In the genomic region with DNA sequence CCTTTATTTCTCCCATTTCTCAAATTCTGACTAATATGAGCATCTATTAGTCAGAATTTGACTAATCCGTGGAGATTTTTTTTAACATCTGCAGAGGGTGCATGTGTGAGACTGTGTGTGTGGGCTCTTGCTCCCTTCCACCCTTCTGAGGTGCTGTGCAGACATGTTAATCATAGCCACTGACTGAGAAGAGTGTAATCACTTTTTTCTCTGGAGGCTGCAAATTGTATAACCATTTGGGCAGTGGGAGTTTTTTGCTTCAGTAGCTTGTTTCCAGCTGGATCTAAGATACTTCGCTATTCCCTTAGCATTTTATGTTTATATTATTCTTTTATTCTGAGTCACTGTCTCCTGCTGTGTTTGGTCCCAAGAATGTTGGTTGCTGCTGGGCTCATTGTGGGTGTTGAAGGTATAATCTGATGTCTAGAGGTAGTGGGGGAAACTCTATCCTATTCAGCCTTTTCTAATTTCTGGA, we compare ENCODE assay signal across 1 cellular context.
A peak's percentile ranks its signal among the peaks of the same experiment; 100 is the strongest.
TF ChIP-seq lines count a peak whose summit lies in the region.

No MANE protein-coding gene starts in this region.

TF ChIP-seq in GM12878, 131 proteins besides CTCF, POLR2A, EP300 and RAD21 (continued from another document and continues in another):
- TF ChIP-seq BCL11A (IDR thresholded peaks at IDR 0.05; ENCODE audit: low read depth, low read length) (peak; percentile 73; the same call in 1 of the 2 replicates), SP1 (IDR thresholded peaks at IDR 0.05; ENCODE audit: low read depth, low read length) (no peak), MLLT1 (IDR thresholded peaks at IDR 0.05) (no peak), EED (IDR thresholded peaks at IDR 0.05; ENCODE audit: low read depth) (no peak), JUND (IDR thresholded peaks at IDR 0.05; ENCODE audit: low read depth, low read length) (no peak), CEBPB (IDR thresholded peaks at IDR 0.05; ENCODE audit: borderline replicate concordance in 1 of 2, low read depth in 2 of 2, low read length in 2 of 2) (no peak), NFXL1 (IDR thresholded peaks at IDR 0.05; ENCODE audit: borderline replicate concordance) (no peak), HDAC2 (IDR thresholded peaks at IDR 0.05) (no peak), SRF (IDR thresholded peaks at IDR 0.05; ENCODE audit: low read depth in 2 of 2, low read length in 2 of 2) (no peak), PML (IDR thresholded peaks at IDR 0.05; ENCODE audit: low read length) (no peak), EGR1 (IDR thresholded peaks at IDR 0.05; ENCODE audit: borderline replicate concordance in 1 of 2, low read depth in 2 of 2, low read length in 2 of 2) (no peak), CUX1 (IDR thresholded peaks at IDR 0.05; ENCODE audit: insufficient replicate concordance, low read depth, low read length) (no peak), TBL1XR1 (IDR thresholded peaks at IDR 0.05; ENCODE audit: low read depth, low read length) (no peak), PAX8 (IDR thresholded peaks at IDR 0.05) (no peak), TCF12 (IDR thresholded peaks at IDR 0.05; ENCODE audit: low read depth, low read length) (peak; percentile 64; the same call in 1 of the 2 replicates), STAT1 (conservative IDR thresholded peaks at IDR 0.05) (no peak), SMC3 (IDR thresholded peaks at IDR 0.05; ENCODE audit: borderline replicate concordance, low read length) (no peak), RBBP5 (conservative IDR thresholded peaks at IDR 0.05) (no peak), NFYA (IDR thresholded peaks at IDR 0.05; ENCODE audit: borderline replicate concordance, low read depth, low read length) (no peak), TARDBP (IDR thresholded peaks at IDR 0.05; ENCODE audit: borderline replicate concordance) (no peak), HDGF (IDR thresholded peaks at IDR 0.05) (no peak), BRCA1 (IDR thresholded peaks at IDR 0.05; ENCODE audit: low read depth, low read length) (no peak), KAT2A (conservative IDR thresholded peaks at IDR 0.05; ENCODE audit: control insufficient read depth, low read depth, low read length) (no peak), CBFB (IDR thresholded peaks at IDR 0.05; ENCODE audit: low read depth) (no peak), FOS (IDR thresholded peaks at IDR 0.05; ENCODE audit: borderline replicate concordance, extremely low read depth, insufficient read length) (no peak), RUNX3 (IDR thresholded peaks at IDR 0.05; ENCODE audit: low read length) (peak; percentile 59), YBX1 (IDR thresholded peaks at IDR 0.05) (no peak), ZNF217 (IDR thresholded peaks at IDR 0.05) (no peak), LARP7 (IDR thresholded peaks at IDR 0.05) (no peak), NR2C2 (IDR thresholded peaks at IDR 0.05; ENCODE audit: borderline replicate concordance, control insufficient read depth, insufficient read length, low read depth) (no peak), ZNF24 (IDR thresholded peaks at IDR 0.05) (no peak), BACH1 (IDR thresholded peaks at IDR 0.05; ENCODE audit: borderline replicate concordance) (no peak), ATF2 (IDR thresholded peaks at IDR 0.05; ENCODE audit: low read length) (peak; percentile 87), SREBF2 (IDR thresholded peaks at IDR 0.05; ENCODE audit: low read length) (no peak)
- TF ChIP-seq, protein P1, sequence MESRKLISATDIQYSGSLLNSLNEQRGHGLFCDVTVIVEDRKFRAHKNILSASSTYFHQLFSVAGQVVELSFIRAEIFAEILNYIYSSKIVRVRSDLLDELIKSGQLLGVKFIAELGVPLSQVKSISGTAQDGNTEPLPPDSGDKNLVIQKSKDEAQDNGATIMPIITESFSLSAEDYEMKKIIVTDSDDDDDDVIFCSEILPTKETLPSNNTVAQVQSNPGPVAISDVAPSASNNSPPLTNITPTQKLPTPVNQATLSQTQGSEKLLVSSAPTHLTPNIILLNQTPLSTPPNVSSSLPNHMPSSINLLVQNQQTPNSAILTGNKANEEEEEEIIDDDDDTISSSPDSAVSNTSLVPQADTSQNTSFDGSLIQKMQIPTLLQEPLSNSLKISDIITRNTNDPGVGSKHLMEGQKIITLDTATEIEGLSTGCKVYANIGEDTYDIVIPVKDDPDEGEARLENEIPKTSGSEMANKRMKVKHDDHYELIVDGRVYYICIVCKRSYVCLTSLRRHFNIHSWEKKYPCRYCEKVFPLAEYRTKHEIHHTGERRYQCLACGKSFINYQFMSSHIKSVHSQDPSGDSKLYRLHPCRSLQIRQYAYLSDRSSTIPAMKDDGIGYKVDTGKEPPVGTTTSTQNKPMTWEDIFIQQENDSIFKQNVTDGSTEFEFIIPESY (IDR thresholded peaks at IDR 0.05), result no peak
- TF ChIP-seq, protein P2, sequence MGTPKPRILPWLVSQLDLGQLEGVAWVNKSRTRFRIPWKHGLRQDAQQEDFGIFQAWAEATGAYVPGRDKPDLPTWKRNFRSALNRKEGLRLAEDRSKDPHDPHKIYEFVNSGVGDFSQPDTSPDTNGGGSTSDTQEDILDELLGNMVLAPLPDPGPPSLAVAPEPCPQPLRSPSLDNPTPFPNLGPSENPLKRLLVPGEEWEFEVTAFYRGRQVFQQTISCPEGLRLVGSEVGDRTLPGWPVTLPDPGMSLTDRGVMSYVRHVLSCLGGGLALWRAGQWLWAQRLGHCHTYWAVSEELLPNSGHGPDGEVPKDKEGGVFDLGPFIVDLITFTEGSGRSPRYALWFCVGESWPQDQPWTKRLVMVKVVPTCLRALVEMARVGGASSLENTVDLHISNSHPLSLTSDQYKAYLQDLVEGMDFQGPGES (IDR thresholded peaks at IDR 0.05), result no peak
- TF ChIP-seq, protein P3, sequence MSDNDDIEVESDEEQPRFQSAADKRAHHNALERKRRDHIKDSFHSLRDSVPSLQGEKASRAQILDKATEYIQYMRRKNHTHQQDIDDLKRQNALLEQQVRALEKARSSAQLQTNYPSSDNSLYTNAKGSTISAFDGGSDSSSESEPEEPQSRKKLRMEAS (IDR thresholded peaks at IDR 0.05; ENCODE audit: low read depth, low read length), result no peak
- TF ChIP-seq, protein P4, sequence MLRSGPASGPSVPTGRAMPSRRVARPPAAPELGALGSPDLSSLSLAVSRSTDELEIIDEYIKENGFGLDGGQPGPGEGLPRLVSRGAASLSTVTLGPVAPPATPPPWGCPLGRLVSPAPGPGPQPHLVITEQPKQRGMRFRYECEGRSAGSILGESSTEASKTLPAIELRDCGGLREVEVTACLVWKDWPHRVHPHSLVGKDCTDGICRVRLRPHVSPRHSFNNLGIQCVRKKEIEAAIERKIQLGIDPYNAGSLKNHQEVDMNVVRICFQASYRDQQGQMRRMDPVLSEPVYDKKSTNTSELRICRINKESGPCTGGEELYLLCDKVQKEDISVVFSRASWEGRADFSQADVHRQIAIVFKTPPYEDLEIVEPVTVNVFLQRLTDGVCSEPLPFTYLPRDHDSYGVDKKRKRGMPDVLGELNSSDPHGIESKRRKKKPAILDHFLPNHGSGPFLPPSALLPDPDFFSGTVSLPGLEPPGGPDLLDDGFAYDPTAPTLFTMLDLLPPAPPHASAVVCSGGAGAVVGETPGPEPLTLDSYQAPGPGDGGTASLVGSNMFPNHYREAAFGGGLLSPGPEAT (IDR thresholded peaks at IDR 0.05; ENCODE audit: low read depth), result no peak; the same call in 1 of the 2 replicates
- TF ChIP-seq, protein P5, sequence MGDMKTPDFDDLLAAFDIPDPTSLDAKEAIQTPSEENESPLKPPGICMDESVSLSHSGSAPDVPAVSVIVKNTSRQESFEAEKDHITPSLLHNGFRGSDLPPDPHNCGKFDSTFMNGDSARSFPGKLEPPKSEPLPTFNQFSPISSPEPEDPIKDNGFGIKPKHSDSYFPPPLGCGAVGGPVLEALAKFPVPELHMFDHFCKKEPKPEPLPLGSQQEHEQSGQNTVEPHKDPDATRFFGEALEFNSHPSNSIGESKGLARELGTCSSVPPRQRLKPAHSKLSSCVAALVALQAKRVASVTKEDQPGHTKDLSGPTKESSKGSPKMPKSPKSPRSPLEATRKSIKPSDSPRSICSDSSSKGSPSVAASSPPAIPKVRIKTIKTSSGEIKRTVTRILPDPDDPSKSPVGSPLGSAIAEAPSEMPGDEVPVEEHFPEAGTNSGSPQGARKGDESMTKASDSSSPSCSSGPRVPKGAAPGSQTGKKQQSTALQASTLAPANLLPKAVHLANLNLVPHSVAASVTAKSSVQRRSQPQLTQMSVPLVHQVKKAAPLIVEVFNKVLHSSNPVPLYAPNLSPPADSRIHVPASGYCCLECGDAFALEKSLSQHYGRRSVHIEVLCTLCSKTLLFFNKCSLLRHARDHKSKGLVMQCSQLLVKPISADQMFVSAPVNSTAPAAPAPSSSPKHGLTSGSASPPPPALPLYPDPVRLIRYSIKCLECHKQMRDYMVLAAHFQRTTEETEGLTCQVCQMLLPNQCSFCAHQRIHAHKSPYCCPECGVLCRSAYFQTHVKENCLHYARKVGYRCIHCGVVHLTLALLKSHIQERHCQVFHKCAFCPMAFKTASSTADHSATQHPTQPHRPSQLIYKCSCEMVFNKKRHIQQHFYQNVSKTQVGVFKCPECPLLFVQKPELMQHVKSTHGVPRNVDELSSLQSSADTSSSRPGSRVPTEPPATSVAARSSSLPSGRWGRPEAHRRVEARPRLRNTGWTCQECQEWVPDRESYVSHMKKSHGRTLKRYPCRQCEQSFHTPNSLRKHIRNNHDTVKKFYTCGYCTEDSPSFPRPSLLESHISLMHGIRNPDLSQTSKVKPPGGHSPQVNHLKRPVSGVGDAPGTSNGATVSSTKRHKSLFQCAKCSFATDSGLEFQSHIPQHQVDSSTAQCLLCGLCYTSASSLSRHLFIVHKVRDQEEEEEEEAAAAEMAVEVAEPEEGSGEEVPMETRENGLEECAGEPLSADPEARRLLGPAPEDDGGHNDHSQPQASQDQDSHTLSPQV (IDR thresholded peaks at IDR 0.05), result no peak
- TF ChIP-seq, protein P6, sequence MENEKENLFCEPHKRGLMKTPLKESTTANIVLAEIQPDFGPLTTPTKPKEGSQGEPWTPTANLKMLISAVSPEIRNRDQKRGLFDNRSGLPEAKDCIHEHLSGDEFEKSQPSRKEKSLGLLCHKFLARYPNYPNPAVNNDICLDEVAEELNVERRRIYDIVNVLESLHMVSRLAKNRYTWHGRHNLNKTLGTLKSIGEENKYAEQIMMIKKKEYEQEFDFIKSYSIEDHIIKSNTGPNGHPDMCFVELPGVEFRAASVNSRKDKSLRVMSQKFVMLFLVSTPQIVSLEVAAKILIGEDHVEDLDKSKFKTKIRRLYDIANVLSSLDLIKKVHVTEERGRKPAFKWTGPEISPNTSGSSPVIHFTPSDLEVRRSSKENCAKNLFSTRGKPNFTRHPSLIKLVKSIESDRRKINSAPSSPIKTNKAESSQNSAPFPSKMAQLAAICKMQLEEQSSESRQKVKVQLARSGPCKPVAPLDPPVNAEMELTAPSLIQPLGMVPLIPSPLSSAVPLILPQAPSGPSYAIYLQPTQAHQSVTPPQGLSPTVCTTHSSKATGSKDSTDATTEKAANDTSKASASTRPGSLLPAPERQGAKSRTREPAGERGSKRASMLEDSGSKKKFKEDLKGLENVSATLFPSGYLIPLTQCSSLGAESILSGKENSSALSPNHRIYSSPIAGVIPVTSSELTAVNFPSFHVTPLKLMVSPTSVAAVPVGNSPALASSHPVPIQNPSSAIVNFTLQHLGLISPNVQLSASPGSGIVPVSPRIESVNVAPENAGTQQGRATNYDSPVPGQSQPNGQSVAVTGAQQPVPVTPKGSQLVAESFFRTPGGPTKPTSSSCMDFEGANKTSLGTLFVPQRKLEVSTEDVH (IDR thresholded peaks at IDR 0.05; ENCODE audit: low read depth, partially characterized antibody), result no peak
